Comparison of ENCODE assay signal across 8 cellular contexts in genomic region chr5:64784451-64785025, GRCh38. TPM values are rescaled to one million over a fixed set of nuclear protein-coding genes. Genes with fewer than 3 reads are reported as not detected.
DNase-seq lines count a peak whose midpoint lies in the region; ATAC-seq, FAIRE-seq and TF ChIP-seq lines count a peak whose summit lies in the region.

No MANE protein-coding gene starts in this region.

- H2AFZ ChIP-seq in GM23248, result no peak overlapping the region

- TF ChIP-seq EP300 in gastroesophageal sphincter (IDR thresholded peaks at IDR 0.05), result no peak

- H3K9me3 ChIP-seq in GM23248 (ENCODE audit: low read depth) (no peaks in the 10 kb centered on the region), MG63 (no peaks in the 10 kb centered on the region), gastroesophageal sphincter (no peaks in the 10 kb centered on the region)

- H3K9ac ChIP-seq in GM23248, result no peak overlapping the region; the same call in 1 of the 2 replicates

- H4K20me1 ChIP-seq in GM23248 (ENCODE audit: insufficient read depth), result no peaks in the 10 kb centered on the region

- H3F3A ChIP-seq in GM23248 (ENCODE audit: insufficient read depth), result no peaks in the 10 kb centered on the region

- peak; percentile 82 for DNase-seq in G401 (ENCODE audit: low spot score)
- DNase-seq in GM23248, result peak; percentile 88
- peak; percentile 53 for DNase-seq in MG63
- peak; percentile 12 for DNase-seq in SIG-M5 (lab: John Stamatoyannopoulos, UW)
- peak; percentile 41 for DNase-seq in activated T-helper 9 cell treated with anti-CD3 and anti-CD28 coated beads, Interleukin-2, amount 50 U/mL, for 16 hours (ENCODE audit: low read depth)
- peak; percentile 80 for DNase-seq in pons (ENCODE audit: low spot score)
- DNase-seq in urothelium cell line (ENCODE audit: low spot score), result peak; percentile 34

- peak; percentile 65 to 80 (median 75) for TF ChIP-seq CTCF in gastroesophageal sphincter (IDR thresholded peaks at IDR 0.05)

- H3K27me3 ChIP-seq in GM23248 (replicated peaks; ENCODE audit: insufficient read depth) (no peaks in the 10 kb centered on the region), MG63 (no peaks in the 10 kb centered on the region), gastroesophageal sphincter (no peaks in the 10 kb centered on the region)

- in situ Hi-C loops in G401 (cut with HindIII; ENCODE audit: low sequenced_read_pairs) (no loop called here), GM23248 (cut with MboI) (loop anchor here (10.0 kb wide), 1 partner anchor 150 kb away; no protein-coding TSS in a partner anchor)

- peaks cover 3% of the 10 kb centered on the region; the same call in 1 of the 2 replicates for H3K36me3 ChIP-seq in GM23248 (ENCODE audit: low read depth)
- H3K36me3 ChIP-seq in MG63, result peaks cover 5% of the 10 kb centered on the region; the same call in 1 of the 2 replicates
- peaks cover 5 to 22% of the 10 kb centered on the region in 2 donors for H3K36me3 ChIP-seq in gastroesophageal sphincter

- no peak for FAIRE-seq in urothelium cell line (lab: Jason Lieb, UNC)

- no peak for TF ChIP-seq POLR2A in gastroesophageal sphincter (IDR thresholded peaks at IDR 0.05)

- H3K4me1 ChIP-seq in GM23248 (ENCODE audit: insufficient read depth), result peaks cover 3% of the 10 kb centered on the region; the same call in 1 of the 2 replicates
- peaks cover 0 to 6% (median 0%) of the 10 kb centered on the region in 3 donors for H3K4me1 ChIP-seq in gastroesophageal sphincter

- H3K4me2 ChIP-seq in GM23248 (ENCODE audit: unreplicated experiment), result no peak overlapping the region

- H3K79me2 ChIP-seq in GM23248 (ENCODE audit: insufficient read depth), result no peaks in the 10 kb centered on the region

- H3K27ac ChIP-seq in GM23248 (no peak overlapping the region), gastroesophageal sphincter (no peak overlapping the region)

- no peak overlapping the region for H3K4me3 ChIP-seq in GM23248
- no peak overlapping the region for H3K4me3 ChIP-seq in MG63
- H3K4me3 ChIP-seq in gastroesophageal sphincter, result no peak overlapping the region

- WGBS in GM23248 (ENCODE audit: low coverage in 1 of 2, low lambda C conversion rate in 2 of 2, missing lambda C conversion rate in 2 of 2), 2 experiments, result 2 to 3% methylated on average over 3 of the region's 3 CpGs
- 0 to 2% methylated on average over 3 of the region's 3 CpGs for WGBS in gastroesophageal sphincter (ENCODE audit: low coverage in 1 of 2), 2 donors

- peak; percentile 73 for ATAC-seq in gastroesophageal sphincter

- H3K9me2 ChIP-seq in GM23248 (ENCODE audit: insufficient read depth), result no peaks in the 10 kb centered on the region

RNA-seq across cellular contexts. Expression of gene CWC27, which starts 15.8 kb away (rescaled TPM):
- total RNA-seq in G401 (2014; rRNA removed; shearing (Covaris generic)), result 13.2 and 15.4 TPM in 2 replicates
- 4.9 and 22.7 TPM in 2 replicates for total RNA-seq in GM23248 (2014; rRNA removed; shearing (Covaris generic))
- polyA plus RNA-seq in GM23248 (2016; fragmentation: Nextera tagmentation; extraction: Ambion mirVana), result 30.5 and 32.7 TPM in 2 replicates
- 12.3 and 60.7 TPM in 2 replicates for total RNA-seq in MG63 (2014; rRNA removed; shearing (Covaris generic); ENCODE audit: low replicate concordance)
- total RNA-seq in gastroesophageal sphincter, result 10 to 100 TPM; 13.0 to 22.9 (median 19.9) TPM

RNA-seq across cellular contexts. Expression of gene SREK1IP1, which starts 16.0 kb away (rescaled TPM):
- total RNA-seq in G401 (2014; rRNA removed; shearing (Covaris generic)), result 11.1 and 15.5 TPM in 2 replicates
- 7.3 and 16.2 TPM in 2 replicates for total RNA-seq in GM23248 (2014; rRNA removed; shearing (Covaris generic))
- polyA plus RNA-seq in GM23248 (2016; fragmentation: Nextera tagmentation; extraction: Ambion mirVana), result 26.8 and 30.5 TPM in 2 replicates
- 5.1 and 10.4 TPM in 2 replicates for total RNA-seq in MG63 (2014; rRNA removed; shearing (Covaris generic); ENCODE audit: low replicate concordance)
- total RNA-seq in gastroesophageal sphincter, result 10 to 100 TPM in 3 of 4 donors, 1 to 10 TPM in 1; 9.8 to 18.4 (median 15.5) TPM

Comparison
In these comparisons a context has a peak if more than half of its experiments do, and no peak if none do; other contexts are left out.
1. DNase-seq: peak in every context shown above with its lines; median percentile 88 in GM23248; 82 in G401; 80 in pons; 53 in MG63; 41 in activated T-helper 9 cell treated with anti-CD3 and anti-CD28 coated beads, Interleukin-2, amount 50 U/mL, for 16 hours; 34 in urothelium cell line; 12 in SIG-M5.